Comparison of ENCODE assay signal across 29 cellular contexts in genomic region chr3:41417574-41417973, GRCh38.
"Had no signal": no experiment of that assay in that cellular context is flagged by ENCODE, and none has a peak within 500 bp of the region (broad histone marks: within the 10 kb centered on the region; RNA-seq: fewer than 3 reads in every experiment).

No MANE protein-coding gene starts in this region.

- H3K4me1 Mint-ChIP-seq: activated T-helper 17 cell treated with anti-CD3 and anti-CD28 coated beads, Interleukin-2, amount 50 U/mL, for 72 hours had no signal

- ATAC-seq: activated CD8-positive, alpha-beta T cell treated with anti-CD3 and anti-CD28 coated beads for 36 hours; activated T-cell treated with anti-CD3 and anti-CD28 coated beads, Interleukin-2, amount 50 U/mL, for 72 hours; activated T-helper 17 cell treated with anti-CD3 and anti-CD28 coated beads, Interleukin-2, amount 50 U/mL, for 72 hours; body of pancreas; Panc1; SK-N-SH treated with all-trans-retinoic acid at 6 μM for 48 hours had no signal

- FAIRE-seq: astrocyte had no signal

- H3K27me3 Mint-ChIP-seq: activated CD8-positive, alpha-beta T cell treated with anti-CD3 and anti-CD28 coated beads for 36 hours; activated naive CD4-positive, alpha-beta T cell treated with anti-CD3 and anti-CD28 coated beads, Interleukin-2, amount 50 U/mL, for 24 hours; activated naive CD8-positive, alpha-beta T cell treated with anti-CD3 and anti-CD28 coated beads, Interleukin-2, amount 10 ng/mL, durations not matched to agents 7 days and 5 days; activated T-helper 17 cell treated with anti-CD3 and anti-CD28 coated beads, Interleukin-2, amount 50 U/mL, for 72 hours had no signal

- H3K27ac Mint-ChIP-seq: activated CD4-positive, alpha-beta T cell treated with anti-CD3 and anti-CD28 coated beads, Interleukin-2, amount 10 ng/mL, durations not matched to agents 24 days and 14 days; activated CD8-positive, alpha-beta T cell treated with anti-CD3 and anti-CD28 coated beads for 36 hours; activated naive CD4-positive, alpha-beta T cell treated with anti-CD3 and anti-CD28 coated beads, Interleukin-2, amount 50 U/mL, for 24 hours; activated naive CD8-positive, alpha-beta T cell treated with anti-CD3 and anti-CD28 coated beads, Interleukin-2, amount 10 ng/mL, durations not matched to agents 7 days and 5 days; activated T-cell treated with anti-CD3 and anti-CD28 coated beads, Interleukin-2, amount 50 U/mL, for 72 hours; activated T-helper 17 cell treated with anti-CD3 and anti-CD28 coated beads, Interleukin-2, amount 50 U/mL, for 72 hours had no signal

- H3K36me3 Mint-ChIP-seq: activated naive CD4-positive, alpha-beta T cell treated with anti-CD3 and anti-CD28 coated beads, Interleukin-2, amount 50 U/mL, for 24 hours; activated naive CD8-positive, alpha-beta T cell treated with anti-CD3 and anti-CD28 coated beads, Interleukin-2, amount 10 ng/mL, durations not matched to agents 7 days and 5 days had no signal

- H3K27ac ChIP-seq: body of pancreas, breast epithelium, SJCRH30, WERI-Rb-1 had no signal

- DNase-seq: activated CD4-positive, alpha-beta T cell treated with anti-CD3 and anti-CD28 coated beads, Interleukin-2, amount 10 ng/mL, durations not matched to agents 24 days and 14 days; activated CD4-positive, alpha-beta T cell treated with anti-CD3 and anti-CD28 coated beads, Interleukin-2, amount 50 U/mL, for 4 hours; activated CD8-positive, alpha-beta T cell treated with anti-CD3 and anti-CD28 coated beads for 36 hours; activated gamma-delta T cell; activated naive CD4-positive, alpha-beta T cell treated with Interleukin-2 at 50 U/mL for 16 hours; activated naive CD8-positive, alpha-beta T cell treated with anti-CD3 and anti-CD28 coated beads, Interleukin-2, amount 10 ng/mL, durations not matched to agents 7 days and 5 days; activated T-cell treated with anti-CD3 and anti-CD28 coated beads, Interleukin-2, amount 50 U/mL, for 1 hour; activated T-cell treated with anti-CD3 and anti-CD28 coated beads, Interleukin-2, amount 50 U/mL, for 72 hours; body of pancreas; cortex of kidney; NCI-H1092 treated with DMSO at 0.1 percent for 48 hours; NCI-H1417; NCI-H146; NCI-H187; NCI-H2029 treated with DMSO at 0.1 percent for 48 hours; NCI-H2171 treated with DMSO at 0.1 percent for 48 hours; NCI-H2227 treated with DMSO at 0.1 percent for 48 hours; NCI-H446; NCI-H524 treated with DMSO at 0.1 percent for 48 hours; SHP77; SJCRH30; T1000; WERI-Rb-1 had no signal

- H3K9me3 ChIP-seq: body of pancreas, breast epithelium, SJCRH30 had no signal

- H3K4me1 ChIP-seq: breast epithelium, SJCRH30 had no signal

- H3K9me3 Mint-ChIP-seq: activated CD4-positive, alpha-beta T cell treated with anti-CD3 and anti-CD28 coated beads, Interleukin-2, amount 10 ng/mL, durations not matched to agents 24 days and 14 days; activated CD8-positive, alpha-beta T cell treated with anti-CD3 and anti-CD28 coated beads for 36 hours; activated naive CD4-positive, alpha-beta T cell treated with anti-CD3 and anti-CD28 coated beads, Interleukin-2, amount 50 U/mL, for 24 hours; activated naive CD8-positive, alpha-beta T cell treated with anti-CD3 and anti-CD28 coated beads, Interleukin-2, amount 10 ng/mL, durations not matched to agents 7 days and 5 days; activated T-cell treated with anti-CD3 and anti-CD28 coated beads, Interleukin-2, amount 50 U/mL, for 72 hours; activated T-helper 17 cell treated with anti-CD3 and anti-CD28 coated beads, Interleukin-2, amount 50 U/mL, for 72 hours had no signal

- H3K4me3 Mint-ChIP-seq: activated CD4-positive, alpha-beta T cell treated with anti-CD3 and anti-CD28 coated beads, Interleukin-2, amount 10 ng/mL, durations not matched to agents 24 days and 14 days; activated CD8-positive, alpha-beta T cell treated with anti-CD3 and anti-CD28 coated beads for 36 hours; activated naive CD4-positive, alpha-beta T cell treated with anti-CD3 and anti-CD28 coated beads, Interleukin-2, amount 50 U/mL, for 24 hours; activated naive CD8-positive, alpha-beta T cell treated with anti-CD3 and anti-CD28 coated beads, Interleukin-2, amount 10 ng/mL, durations not matched to agents 7 days and 5 days; activated T-cell treated with anti-CD3 and anti-CD28 coated beads, Interleukin-2, amount 50 U/mL, for 72 hours; activated T-helper 17 cell treated with anti-CD3 and anti-CD28 coated beads, Interleukin-2, amount 50 U/mL, for 72 hours had no signal

- H3K36me3 ChIP-seq: breast epithelium, SJCRH30, WERI-Rb-1 had no signal

- H3K27me3 ChIP-seq: body of pancreas, breast epithelium, SJCRH30 had no signal

- H3K4me3 ChIP-seq: body of pancreas, breast epithelium, SJCRH30 had no signal
